In genomic region chr5:142900926-142901325, GRCh38 we compare ENCODE assay signal across 16 cellular contexts.
A peak's percentile ranks its signal among the peaks of the same experiment; 100 is the strongest.
DNase-seq lines count a peak whose midpoint lies in the region; ATAC-seq, FAIRE-seq and TF ChIP-seq lines count a peak whose summit lies in the region.
"Had no signal": no experiment of that assay in that cellular context is flagged by ENCODE, and none has a peak within 500 bp of the region (broad histone marks: within the 10 kb centered on the region; RNA-seq: fewer than 3 reads in every experiment).

No MANE protein-coding gene starts in this region.

- no peak overlapping the region for H3K27ac ChIP-seq in gastroesophageal sphincter
- no peak overlapping the region for H3K27ac ChIP-seq in uterus
- no peak overlapping the region for H3K27ac ChIP-seq in psoas muscle

- 66 to 88% methylated on average over 5 of the region's 5 CpGs for WGBS in gastroesophageal sphincter (ENCODE audit: low coverage in 1 of 2), 2 donors
- 73 to 78% (median 75%) methylated on average over 5 of the region's 5 CpGs for WGBS in psoas muscle, 3 donors

- FAIRE-seq in HTR-8/SVneo (lab: Jason Lieb, UNC): no peak
- FAIRE-seq: bronchial epithelial cell, GM18507 had no signal

- intact Hi-C loops in uterus (cut with DNase I; ENCODE audit: low total_unique reads) (no loop called here), psoas muscle (cut with DNase I) (no loop called here)

- peaks cover 0 to 59% of the 10 kb centered on the region in 2 donors for H3K36me3 ChIP-seq in gastroesophageal sphincter
- H3K36me3 ChIP-seq in uterus: no peaks in the 10 kb centered on the region
- H3K36me3 ChIP-seq in psoas muscle (ENCODE audit: insufficient read depth in 1 of 2, low read depth in 1 of 2): peaks cover 2 to 16% of the 10 kb centered on the region in 2 donors

- H3K27me3 ChIP-seq in gastroesophageal sphincter (no peaks in the 10 kb centered on the region), uterus (no peaks in the 10 kb centered on the region), psoas muscle (ENCODE audit: insufficient read depth in 3 of 3, low read length in 2 of 3) (no peaks in the 10 kb centered on the region)

- no peak for TF ChIP-seq CTCF in gastroesophageal sphincter (IDR thresholded peaks at IDR 0.05)
- TF ChIP-seq CTCF in uterus (IDR thresholded peaks at IDR 0.05): no peak
- no peak for TF ChIP-seq CTCF in psoas muscle (IDR thresholded peaks at IDR 0.05)

- no peak for ATAC-seq in GM19328 (IDR thresholded peaks at IDR 0.05; ENCODE audit: unreplicated experiment)
- ATAC-seq in gastroesophageal sphincter: no peak
- no peak for ATAC-seq in psoas muscle
- ATAC-seq: activated T-cell treated with anti-CD3 and anti-CD28 coated beads, Interleukin-2, amount 50 U/mL, for 72 hours had no signal

- TF ChIP-seq POLR2A in gastroesophageal sphincter (IDR thresholded peaks at IDR 0.05): no peak
- TF ChIP-seq POLR2A in uterus (IDR thresholded peaks at IDR 0.05): no peak

- TF ChIP-seq EP300 in gastroesophageal sphincter (IDR thresholded peaks at IDR 0.05): no peak

- peak; percentile 68 for DNase-seq in AG08395 (ENCODE audit: low spot score)
- DNase-seq in HTR-8/SVneo (ENCODE audit: insufficient read length, low spot score): peak; percentile 24
- peak; percentile 64 for DNase-seq in brain pericyte (ENCODE audit: low read depth, low spot score)
- peak; percentile 90 for DNase-seq in iris pigment epithelial cell (ENCODE audit: low read depth)
- no peak for DNase-seq in uterus
- DNase-seq in psoas muscle: no peak
- DNase-seq: activated CD4-positive, CD25-positive, alpha-beta regulatory T cell treated with anti-CD3 and anti-CD28 coated beads, Interleukin-2, amount 50 U/mL, for 72 hours; activated T-cell treated with anti-CD3 and anti-CD28 coated beads, Interleukin-2, amount 50 U/mL, for 72 hours; erythroblast; kidney glomerular epithelial cell; NCI-H146; NCI-H774 had no signal

- no peaks in the 10 kb centered on the region for H3K9me3 ChIP-seq in gastroesophageal sphincter
- no peaks in the 10 kb centered on the region for H3K9me3 ChIP-seq in uterus
- no peaks in the 10 kb centered on the region for H3K9me3 ChIP-seq in psoas muscle

- H3K4me1 ChIP-seq in gastroesophageal sphincter: no peaks in the 10 kb centered on the region
- no peaks in the 10 kb centered on the region for H3K4me1 ChIP-seq in uterus
- H3K4me1 ChIP-seq in psoas muscle: no peaks in the 10 kb centered on the region

- no peak overlapping the region for H3K4me3 ChIP-seq in gastroesophageal sphincter
- no peak overlapping the region for H3K4me3 ChIP-seq in uterus
- H3K4me3 ChIP-seq in psoas muscle: no peak overlapping the region

Comparison
In these comparisons a context has a peak if more than half of its experiments do, and no peak if none do; other contexts are left out.
1. DNase-seq: peak in AG08395 (single experiment), HTR-8/SVneo (single experiment), brain pericyte (single experiment) and iris pigment epithelial cell (single experiment); none in uterus (0 of 2) and psoas muscle (0 of 2).